In genomic region chr17:50191070-50192045, GRCh38 we compare ENCODE assay signal across 21 cellular contexts. TPM values are rescaled to one million over a fixed set of nuclear protein-coding genes. Genes with fewer than 3 reads are reported as not detected.
DNase-seq lines count a peak whose midpoint lies in the region; TF ChIP-seq lines count a peak whose summit lies in the region.
"Had no signal": no experiment of that assay in that cellular context is flagged by ENCODE, and none has a peak within 500 bp of the region (broad histone marks: within the 10 kb centered on the region; RNA-seq: fewer than 3 reads in every experiment).

No MANE protein-coding gene starts in this region.

- H3K9ac ChIP-seq in Karpas-422 (ENCODE audit: low read length) = no peak overlapping the region

- no peaks in the 10 kb centered on the region for H3K79me2 ChIP-seq in Karpas-422 (ENCODE audit: low read length)

- H3K36me3 ChIP-seq in HEK293 (ENCODE audit: control insufficient read depth in 2 of 2, insufficient read depth in 1 of 2, low read length in 2 of 2) = peaks cover 0 to 81% of the 10 kb centered on the region in 2 experiments; a peak in 1 of 3 replicates
- no peaks in the 10 kb centered on the region for H3K36me3 ChIP-seq in ovary
- no peaks in the 10 kb centered on the region for H3K36me3 ChIP-seq in Karpas-422 (ENCODE audit: insufficient read depth, low read length)

- no peaks in the 10 kb centered on the region; the same call in 1 of the 2 replicates for H3K9me3 ChIP-seq in AG04450 (ENCODE audit: control insufficient read depth, insufficient read depth, low read length)
- H3K9me3 ChIP-seq in HEK293 (ENCODE audit: control insufficient read depth, insufficient read depth, low read depth, low read length) = no peaks in the 10 kb centered on the region
- H3K9me3 ChIP-seq in ovary = no peaks in the 10 kb centered on the region
- H3K9me3 ChIP-seq in Karpas-422 (ENCODE audit: low read length) = no peaks in the 10 kb centered on the region
- H3K9me3 ChIP-seq: right atrium auricular region had no signal

- peak overlapping the region; percentile 22; the same call in 1 of the 2 replicates for H3K4me3 ChIP-seq in AG04450 (ENCODE audit: low read depth, low read length)
- H3K4me3 ChIP-seq in HEK293 (ENCODE audit: low read depth, low read length) = no peak overlapping the region
- H3K4me3 ChIP-seq in ovary = no peak overlapping the region
- H3K4me3 ChIP-seq in Karpas-422 (ENCODE audit: low read length) = no peak overlapping the region
- H3K4me3 ChIP-seq: right atrium auricular region had no signal

- TF ChIP-seq CTCF in AG04450 (IDR thresholded peaks at IDR 0.05; ENCODE audit: low read depth, low read length) (no peak), HEK293 (tag by site-specific recombination; IDR thresholded peaks at IDR 0.05) (no peak), ovary (IDR thresholded peaks at IDR 0.05) (no peak)

- H4K20me1 ChIP-seq in Karpas-422 (ENCODE audit: insufficient read depth, low read depth, low read length) = no peaks in the 10 kb centered on the region

- H3K4me2 ChIP-seq in Karpas-422 (ENCODE audit: low read depth, low read length, poor library complexity, severe bottlenecking) = no peak overlapping the region

- CTCF ChIA-PET in AG04450 (lab: Charles Lee) = interaction anchor here (1.5 kb wide), 1 partner anchor 22 kb away, joined by 3 read pairs; no protein-coding TSS in a partner anchor
- CTCF ChIA-PET in HEK293 (lab: Yijun Ruan, JAX) = interaction anchor here (2.5 to 3.4 kb wide), 2 partner anchors 9 to 13 kb away, joined by 6 to 12 read pairs; partner anchors contain the start of gene COL1A1

- no peak for TF ChIP-seq POLR2A in ovary (IDR thresholded peaks at IDR 0.05)

- intact Hi-C loops in ovary (cut with DNase I) = no loop called here

- TF ChIP-seq EP300 in ovary (IDR thresholded peaks at IDR 0.05) = no peak

- H3K4me1 ChIP-seq in HEK293 (ENCODE audit: control insufficient read depth, insufficient read depth, low read length) (no peaks in the 10 kb centered on the region), ovary (ENCODE audit: insufficient read depth) (no peaks in the 10 kb centered on the region), Karpas-422 (ENCODE audit: low read length) (no peaks in the 10 kb centered on the region)
- H3K4me1 ChIP-seq: right atrium auricular region had no signal

- DNase-seq in AG04450 (ENCODE audit: low read depth, low spot score) (no peak), fibroblast of gingiva (ENCODE audit: low read depth) (peak; percentile 59), ovary (no peak), NCI-H2171 treated with DMSO at 0.1 percent for 48 hours (lab: John Stamatoyannopoulos, UW) (no peak), SKM-1 (lab: John Stamatoyannopoulos, UW; ENCODE audit: unreplicated experiment) (no peak), Karpas-422 (no peak)
- DNase-seq in activated CD4-positive, CD25-positive, alpha-beta regulatory T cell treated with anti-CD3 and anti-CD28 coated beads, Interleukin-2, amount 50 U/mL, for 72 hours = no peak
- DNase-seq: activated naive CD4-positive, alpha-beta T cell treated with anti-CD3 and anti-CD28 coated beads, Interleukin-2, amount 10 ng/mL, durations not matched to agents 7 days and 5 days; activated T-cell treated with anti-CD3 and anti-CD28 coated beads for 4 hours; AML-193; erythroblast; GOT3; mesendoderm; NCI-H2107; NCI-H774; stimulated activated CD4-positive, alpha-beta T cell treated with anti-CD3 and anti-CD28 coated beads, Interleukin-1b, Interleukin-23, amount 100 ng/mL, for 48 hours had no signal

- H2AFZ ChIP-seq in Karpas-422 (ENCODE audit: low read length) = no peak overlapping the region

- WGBS in ovary, 3 donors = 20 to 26% (median 25%) methylated on average over 20 to 21 of the region's 21 CpGs

- POLR2A ChIA-PET in AG04450 (lab: Yijun Ruan, JAX) = interaction anchor here (0.5 to 13.2 kb wide), 19 partner anchors 10 to 98 kb away, joined by 3 to 284 read pairs (median 6); partner anchors contain the start of genes COL1A1 and TMEM92
- POLR2A ChIA-PET in HEK293 (lab: Yijun Ruan, JAX) = interaction anchor here (1.4 kb wide), 1 partner anchor 14 kb away, joined by 5 read pairs; no protein-coding TSS in a partner anchor

- H3K27ac ChIP-seq in AG04450 (ENCODE audit: low read depth, low read length) (peak overlapping the region; percentile 98), HEK293 (ENCODE audit: extremely low read depth, low read depth, low read length) (no peak overlapping the region), ovary (peak overlapping the region; percentile 38 to 66), Karpas-422 (ENCODE audit: low read length) (no peak overlapping the region)

- H3K27me3 ChIP-seq in AG04450 (ENCODE audit: control insufficient read depth, insufficient read depth, low read length) (no peaks in the 10 kb centered on the region), ovary (no peaks in the 10 kb centered on the region), Karpas-422 (ENCODE audit: low read length) (no peaks in the 10 kb centered on the region)
- H3K27me3 ChIP-seq: right atrium auricular region had no signal

- no peaks in the 10 kb centered on the region for H3K9me2 ChIP-seq in Karpas-422 (replicated peaks; ENCODE audit: insufficient read depth, low read length)

TF ChIP-seq in HEK293, 187 proteins besides CTCF, POLR2A, EP300 and RAD21:
- TF ChIP-seq PRDM10 (tag by site-specific recombination; IDR thresholded peaks at IDR 0.05) = peak; percentile 79
- no peak for TF ChIP-seq ZBTB44 (tag by site-specific recombination; IDR thresholded peaks at IDR 0.05)

RNA-seq across cellular contexts. Expression of gene COL1A1, which starts 10.1 kb away (rescaled TPM):
- polyA plus RNA-seq in AG04450 (2011; rRNA removed) = 1,356 and 3,120 TPM in 2 replicates
- 2,155 and 4,267 TPM in 2 replicates for polyA minus RNA-seq in AG04450 (2011; rRNA and poly(A)+ RNA removed)
- 1,000 to 10,000 TPM in 1 of 7 donors, 100 to 1,000 TPM in 5, 10 to 100 TPM in 1; 71.2 to 1,087 (median 550) TPM for total RNA-seq in ovary
- polyA plus RNA-seq in ovary = 100 to 1,000 TPM; 260 to 321 TPM
- total RNA-seq in Karpas-422 (2014; rRNA removed; shearing (Covaris generic); ENCODE audit: low replicate concordance) = not detected in 2 replicates

RNA-seq across cellular contexts. Expression of gene SGCA, which starts 25.6 kb away (rescaled TPM):
- polyA plus RNA-seq in AG04450 (2011; rRNA removed) (0.16 and 0.21 TPM in 2 replicates), ovary (1 to 10 TPM; 2.2 to 3.4 TPM)
- polyA minus RNA-seq in AG04450 (2011; rRNA and poly(A)+ RNA removed) = not detected in 2 replicates
- 1 to 10 TPM in 5 of 7 donors, under 1 TPM in 2; 0.48 to 3.4 (median 1.2) TPM for total RNA-seq in ovary
- total RNA-seq in Karpas-422 (2014; rRNA removed; shearing (Covaris generic); ENCODE audit: low replicate concordance) = not detected in 2 replicates
- total RNA-seq: dermis microvascular lymphatic vessel endothelial cell, neural crest cell had no signal
- polyA plus RNA-seq: keratinocyte had no signal

RNA-seq across cellular contexts. Expression of gene PPP1R9B, which starts 40.9 kb away (rescaled TPM):
- polyA plus RNA-seq in AG04450 (2011; rRNA removed) (17.6 and 18.2 TPM in 2 replicates), ovary (10 to 100 TPM; 17.8 to 33.0 TPM)
- 35.7 and 42.5 TPM in 2 replicates for polyA minus RNA-seq in AG04450 (2011; rRNA and poly(A)+ RNA removed)
- total RNA-seq in ovary = 100 to 1,000 TPM in 1 of 7 donors, 10 to 100 TPM in 6; 14.8 to 109 (median 75.4) TPM
- 41.0 and 106 TPM in 2 replicates for total RNA-seq in Karpas-422 (2014; rRNA removed; shearing (Covaris generic); ENCODE audit: low replicate concordance)

Comparison
In these comparisons a context has a peak if more than half of its experiments do, and no peak if none do; other contexts are left out.
1. H3K27ac ChIP-seq: peak in AG04450 (single experiment) and ovary (2 of 2); none in HEK293 (single experiment) and Karpas-422 (single experiment).
2. RNA of gene COL1A1, which starts 10.1 kb away (total RNA-seq): 71.2 to 1,087 TPM in ovary; not detected in Karpas-422; every median in the first group is over 10 times any median in the second.